In genomic region chr10:30784521-30784895, GRCh38 we compare ENCODE assay signal across 8 cellular contexts.
DNase-seq lines count a peak whose midpoint lies in the region; ATAC-seq and TF ChIP-seq lines count a peak whose summit lies in the region.

No MANE protein-coding gene starts in this region.

- H3K36me3 Mint-ChIP-seq in MCF 10A (ENCODE audit: insufficient read depth, unreplicated experiment) = no peaks in the 10 kb centered on the region

- no peak overlapping the region for H3K27ac Mint-ChIP-seq in MCF 10A (ENCODE audit: low read depth, unreplicated experiment)

- no peak for ATAC-seq in GM19328 (IDR thresholded peaks at IDR 0.05; ENCODE audit: unreplicated experiment)
- no peak for ATAC-seq in GM19452 (IDR thresholded peaks at IDR 0.05; ENCODE audit: unreplicated experiment)

- peak overlapping the region; percentile 78 for H3K9ac ChIP-seq in iPS-20b (ENCODE audit: low read depth, low read length)

- peaks cover 24% of the 10 kb centered on the region for H3K4me1 Mint-ChIP-seq in MCF 10A (ENCODE audit: insufficient read depth, unreplicated experiment)

- intact Hi-C loops in breast epithelium (cut with DNase I; ENCODE audit: low total_unique reads) (loop anchor here (5.0 kb wide), 1 partner anchor 1023 kb away; no protein-coding TSS in a partner anchor), MCF 10A (cut with micrococcal nuclease) (loop anchor here (1.0 to 5.0 kb wide), 3 partner anchors 533 to 1024 kb away; partner anchors contain the start of gene ZEB1), spleen (cut with DNase I; ENCODE audit: low total_unique reads) (loop anchor here (10.0 kb wide), 3 partner anchors 530 to 1020 kb away; partner anchors contain the start of gene ZEB1)

- H3K36me3 ChIP-seq in breast epithelium (no peaks in the 10 kb centered on the region), iPS-20b (ENCODE audit: insufficient read depth, low read depth, low read length) (no peaks in the 10 kb centered on the region), spleen (no peaks in the 10 kb centered on the region)

- no peak for TF ChIP-seq POLR2A in breast epithelium (IDR thresholded peaks at IDR 0.05)
- TF ChIP-seq POLR2A in spleen (IDR thresholded peaks at IDR 0.05) = no peak

- BruUV-seq in MCF 10A (replicated peaks; lab: Mats Ljungman, UMichigan) = no TSS peak

- no peak overlapping the region for H3K4me3 Mint-ChIP-seq in MCF 10A (ENCODE audit: unreplicated experiment)

- H3K4me3 ChIP-seq in breast epithelium = peak overlapping the region; percentile 64 to 77 (median 70)
- H3K4me3 ChIP-seq in iPS-20b (ENCODE audit: low read length) = peak overlapping the region; percentile 76
- peak overlapping the region; percentile 33 to 79 (median 68) for H3K4me3 ChIP-seq in spleen

- WGBS in spleen, 5 donors = 0 to 1% (median 0%) methylated on average over 5 of the region's 5 CpGs

- H3K27me3 ChIP-seq in breast epithelium (no peaks in the 10 kb centered on the region), iPS-20b (ENCODE audit: insufficient read depth, low read length) (peaks cover 32% of the 10 kb centered on the region), spleen (replicated peaks in 1 of 7) (peaks cover 0 to 10% (median 0%) of the 10 kb centered on the region in 7 donors)

- TF ChIP-seq CTCF in breast epithelium (IDR thresholded peaks at IDR 0.05) (no peak), MCF 10A (IDR thresholded peaks at IDR 0.05; ENCODE audit: unreplicated experiment) (no peak), spleen (IDR thresholded peaks at IDR 0.05 in 8 of 11, conservative IDR thresholded peaks at IDR 0.05 in 3 of 11) (no peak)

- CTCF ChIA-PET in MCF 10A (lab: Yijun Ruan, JAX) = interaction anchor here (0.8 kb wide), 3 partner anchors 22 to 549 kb away, joined by 3 to 5 read pairs (median 3); no protein-coding TSS in a partner anchor

- H3K27ac ChIP-seq in breast epithelium = peak overlapping the region; percentile 88 to 89
- H3K27ac ChIP-seq in iPS-20b (ENCODE audit: low read length) = peak overlapping the region; percentile 18
- peak overlapping the region; percentile 76 to 95 (median 92) for H3K27ac ChIP-seq in spleen

- peaks cover 0 to 6% of the 10 kb centered on the region in 2 donors for H3K4me1 ChIP-seq in breast epithelium
- H3K4me1 ChIP-seq in iPS-20b (ENCODE audit: insufficient read depth, low read length) = peaks cover 3% of the 10 kb centered on the region; the same call in 1 of the 2 replicates
- H3K4me1 ChIP-seq in spleen = peaks cover 3 to 35% (median 29%) of the 10 kb centered on the region in 6 donors

- H3K9me3 Mint-ChIP-seq in MCF 10A (ENCODE audit: unreplicated experiment) = no peaks in the 10 kb centered on the region

- POLR2A ChIA-PET in MCF 10A (lab: Yijun Ruan, JAX) = interaction anchor here (1.7 kb wide), 1 partner anchor 534 kb away, joined by 3 read pairs; the partner anchor contains the start of gene ZEB1

- H3K9me3 ChIP-seq in breast epithelium = no peaks in the 10 kb centered on the region
- H3K9me3 ChIP-seq in iPS-20b (ENCODE audit: insufficient read depth, low read depth, low read length) = no peaks in the 10 kb centered on the region
- H3K9me3 ChIP-seq in spleen = no peaks in the 10 kb centered on the region

- no peaks in the 10 kb centered on the region for H3K27me3 Mint-ChIP-seq in MCF 10A (ENCODE audit: insufficient read depth, unreplicated experiment)

- DNase-seq in breast epithelium (ENCODE audit: low spot score in 2 of 2) = no peak
- no peak for DNase-seq in MCF 10A (ENCODE audit: unreplicated experiment)
- peak; percentile 69 for DNase-seq in amniotic epithelial cell (ENCODE audit: low read depth)
- no peak for DNase-seq in spleen
- no peak for DNase-seq in islet precursor cell

Comparison
In these comparisons a context has a peak if more than half of its experiments do, and no peak if none do; other contexts are left out.
1. H3K27ac ChIP-seq: peak in every context shown above with its lines; median percentile 92 in spleen; 88 in breast epithelium; 18 in iPS-20b.